ENCODE assay signal across 8 cellular contexts in the genomic region with DNA sequence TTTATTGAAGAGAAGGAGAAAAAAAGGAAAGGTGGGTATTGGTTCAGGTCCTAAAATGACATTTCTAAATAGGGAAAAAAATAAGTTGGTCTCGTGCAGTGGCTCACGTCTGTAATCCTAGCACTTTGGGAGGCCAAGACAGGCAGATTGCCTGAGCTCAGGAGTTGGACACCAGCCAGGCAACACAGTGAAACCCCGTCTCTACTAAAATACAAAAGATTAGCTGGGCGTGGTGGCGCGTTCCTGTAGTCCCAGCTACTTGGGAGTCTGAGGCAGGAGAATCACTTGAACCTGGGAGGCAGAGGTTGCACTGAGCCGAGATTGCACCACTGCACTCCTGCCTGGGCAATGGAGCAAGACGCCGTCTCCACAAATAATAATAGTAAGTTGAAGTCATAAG.
A peak's percentile ranks its signal among the peaks of the same experiment; 100 is the strongest.
DNase-seq lines count a peak whose midpoint lies in the region; ATAC-seq and TF ChIP-seq lines count a peak whose summit lies in the region.
"Not testable (repeated sequence)": the region's sequence is repeated elsewhere in the genome, so short reads cannot be mapped to it uniquely, and the experiment has no call there.

No MANE protein-coding gene starts in this region.

- peak overlapping the region; percentile 1 to 83 (median 67) for H3K27ac Mint-ChIP-seq in brain

- 31 to 42% (median 39%) methylated on average over 9 of the region's 9 CpGs for WGBS in heart left ventricle, 4 donors
- 61 to 63% methylated on average over 9 of the region's 9 CpGs for WGBS in testis, 2 donors

- not testable (repeated sequence) for ATAC-seq in heart left ventricle

- DNase-seq in DMS 273 (lab: John Stamatoyannopoulos, UW; ENCODE audit: unreplicated experiment) (peak; percentile 92), NCI-H1092 treated with DMSO at 0.1 percent for 48 hours (lab: John Stamatoyannopoulos, UW) (peak; percentile 10), NCI-H2107 treated with DMSO at 0.1 percent for 48 hours (lab: John Stamatoyannopoulos, UW; ENCODE audit: unreplicated experiment) (peak; percentile 32), NCI-H446 treated with DMSO at 0.1 percent for 48 hours (lab: John Stamatoyannopoulos, UW) (peak; percentile 68), heart left ventricle (peak; percentile 46 to 72 (median 68)), mucosa of gallbladder (ENCODE audit: low spot score) (peak; percentile 20), testis (peak; percentile 54)

- H3K4me1 ChIP-seq in heart left ventricle (peaks cover 0 to 68% (median 31%) of the 10 kb centered on the region in 12 donors), testis (peaks cover 18% of the 10 kb centered on the region)

- peak overlapping the region in 2 of 5 experiments; percentile 23 to 41 for H3K4me3 Mint-ChIP-seq in brain

- peaks cover 71% of the 10 kb centered on the region for H3K4me1 Mint-ChIP-seq in brain

- not testable (repeated sequence) for H3K9me3 ChIP-seq in heart left ventricle, testis

- not testable (repeated sequence) for H3K9me3 Mint-ChIP-seq in brain

- not testable (repeated sequence) for TF ChIP-seq POLR2A in heart left ventricle (IDR thresholded peaks at IDR 0.05); testis (IDR thresholded peaks at IDR 0.05)

- H3K27me3 Mint-ChIP-seq in brain: not testable (repeated sequence)

- H3K27ac ChIP-seq in heart left ventricle: peak overlapping the region; percentile 2 to 88 (median 72)
- H3K27ac ChIP-seq in testis: not testable (repeated sequence)

- intact Hi-C loops in heart left ventricle (cut with DNase I): loop anchor here in 8 of 10 donors (2.0 to 10.0 kb wide), 8 partner anchors 16 to 240 kb away; partner anchors contain the start of gene MAP3K20 (in 3 of the 8)
- intact Hi-C loops in testis (cut with DNase I; ENCODE audit: low total_unique reads): not testable (repeated sequence)

- not testable (repeated sequence) for H3K27me3 ChIP-seq in heart left ventricle, testis

- H3K36me3 ChIP-seq in heart left ventricle: peaks cover 0 to 31% (median 7%) of the 10 kb centered on the region in 9 donors
- not testable (repeated sequence) for H3K36me3 ChIP-seq in testis (ENCODE audit: low read depth, missing control alignments)

- not testable (repeated sequence) for TF ChIP-seq CTCF in brain (conservative IDR thresholded peaks at IDR 0.05); heart left ventricle (IDR thresholded peaks at IDR 0.05); testis (IDR thresholded peaks at IDR 0.05)

- H3K4me3 ChIP-seq in heart left ventricle, testis: not testable (repeated sequence)

- not testable (repeated sequence) for H3K36me3 Mint-ChIP-seq in brain

Comparison
In these comparisons a context has a peak if more than half of its experiments do, and no peak if none do; other contexts are left out.
1. DNase-seq: peak in every context shown above with its lines; median percentile 92 in DMS 273; 68 in NCI-H446 treated with DMSO at 0.1 percent for 48 hours; 68 in heart left ventricle; 54 in testis; 32 in NCI-H2107 treated with DMSO at 0.1 percent for 48 hours; 20 in mucosa of gallbladder; 10 in NCI-H1092 treated with DMSO at 0.1 percent for 48 hours.